In the genomic region with DNA sequence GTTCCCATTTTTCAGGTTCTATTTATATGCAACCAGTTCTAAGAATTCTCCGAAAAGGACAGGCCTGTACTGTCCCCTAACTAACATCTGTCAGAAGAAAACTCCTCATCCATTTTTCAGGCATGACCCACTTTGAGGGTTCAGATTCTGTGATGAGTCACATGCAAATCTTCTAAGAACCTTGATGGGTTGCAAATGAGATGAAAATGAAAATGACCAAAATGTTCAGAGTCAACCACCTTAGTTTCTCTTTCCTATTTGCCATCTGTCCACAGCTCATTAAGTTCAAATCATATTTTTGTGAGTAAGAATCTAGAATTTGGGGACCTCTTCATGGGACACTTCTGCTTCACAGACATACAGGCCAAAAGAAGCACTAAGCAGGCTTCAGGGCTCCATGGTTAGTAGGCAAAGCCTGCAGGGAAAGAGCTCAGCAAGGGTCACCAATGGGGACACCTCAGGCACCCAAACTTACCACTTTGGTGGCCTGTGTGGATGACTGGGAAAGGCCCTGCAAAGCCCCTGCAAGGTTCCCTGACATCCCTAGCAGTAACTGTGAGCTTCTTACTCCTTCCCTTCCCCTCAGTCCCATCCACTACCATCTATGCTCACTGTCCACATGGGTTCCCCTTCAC, we compare ENCODE assay signal across 12 cellular contexts.
A peak's percentile ranks its signal among the peaks of the same experiment; 100 is the strongest.
DNase-seq lines count a peak whose midpoint lies in the region; ATAC-seq lines count a peak whose summit lies in the region.
"Had no signal": no experiment of that assay in that cellular context is flagged by ENCODE, and none has a peak within 500 bp of the region (broad histone marks: within the 10 kb centered on the region; RNA-seq: fewer than 3 reads in every experiment).

No MANE protein-coding gene starts in this region.

- peak overlapping the region; percentile 5 for H3K27ac Mint-ChIP-seq in T-helper 1 cell treated with Interleukin-12 subunit alpha and Interleukin-12 subunit beta and Interleukin-4 antibody, amounts not matched to agents 30 μg/mL and 1 μg/mL, for 36 hours
- H3K27ac Mint-ChIP-seq: activated naive CD4-positive, alpha-beta T cell treated with anti-CD3 and anti-CD28 coated beads, Interleukin-2, amount 50 U/mL, for 24 hours; HFFc6 had no signal

- peaks cover 16% of the 10 kb centered on the region for H3K4me1 Mint-ChIP-seq in T-helper 1 cell treated with Interleukin-12 subunit alpha and Interleukin-12 subunit beta and Interleukin-4 antibody, amounts not matched to agents 30 μg/mL and 1 μg/mL, for 36 hours (ENCODE audit: low read depth)

- no peaks in the 10 kb centered on the region for H3K36me3 Mint-ChIP-seq in T-helper 1 cell treated with Interleukin-12 subunit alpha and Interleukin-12 subunit beta and Interleukin-4 antibody, amounts not matched to agents 30 μg/mL and 1 μg/mL, for 36 hours (ENCODE audit: low read depth)
- H3K36me3 Mint-ChIP-seq: activated naive CD4-positive, alpha-beta T cell treated with anti-CD3 and anti-CD28 coated beads, Interleukin-2, amount 50 U/mL, for 24 hours had no signal

- no peak overlapping the region for H3K4me3 Mint-ChIP-seq in T-helper 1 cell treated with Interleukin-12 subunit alpha and Interleukin-12 subunit beta and Interleukin-4 antibody, amounts not matched to agents 30 μg/mL and 1 μg/mL, for 36 hours
- H3K4me3 Mint-ChIP-seq: activated naive CD4-positive, alpha-beta T cell treated with anti-CD3 and anti-CD28 coated beads, Interleukin-2, amount 50 U/mL, for 24 hours; HFFc6 had no signal

- peak; percentile 88 for ATAC-seq in GM18502 (IDR thresholded peaks at IDR 0.05; ENCODE audit: poor library complexity, unreplicated experiment)
- peak; percentile 63 for ATAC-seq in GM19438 (IDR thresholded peaks at IDR 0.05; ENCODE audit: low read depth, unreplicated experiment)
- ATAC-seq in HG03025 (IDR thresholded peaks at IDR 0.05; ENCODE audit: low FRiP score, unreplicated experiment): peak; percentile 64
- ATAC-seq: SK-N-SH treated with all-trans-retinoic acid at 6 μM for 48 hours had no signal

- H3K9me3 Mint-ChIP-seq in T-helper 1 cell treated with Interleukin-12 subunit alpha and Interleukin-12 subunit beta and Interleukin-4 antibody, amounts not matched to agents 30 μg/mL and 1 μg/mL, for 36 hours: no peaks in the 10 kb centered on the region
- H3K9me3 Mint-ChIP-seq: activated naive CD4-positive, alpha-beta T cell treated with anti-CD3 and anti-CD28 coated beads, Interleukin-2, amount 50 U/mL, for 24 hours; HFFc6 had no signal

- H3K27me3 Mint-ChIP-seq in T-helper 1 cell treated with Interleukin-12 subunit alpha and Interleukin-12 subunit beta and Interleukin-4 antibody, amounts not matched to agents 30 μg/mL and 1 μg/mL, for 36 hours (ENCODE audit: low read depth): no peaks in the 10 kb centered on the region

- DNase-seq in stimulated activated CD8-positive, alpha-beta memory T cell treated with anti-CD3 and anti-CD28 coated beads, Interleukin-4, amount 100 ng/mL, for 48 hours: no peak
- no peak for DNase-seq in AG08395 (ENCODE audit: low spot score)
- DNase-seq in cerebellar cortex (ENCODE audit: low spot score): no peak
- no peak for DNase-seq in NCI-H2081 treated with DMSO at 0.1 percent for 48 hours (lab: John Stamatoyannopoulos, UW)
- DNase-seq: HFFc6, NCI-H187 had no signal
